In genomic region chr11:2209370-2209801, GRCh38 we compare ENCODE assay signal across 20 cellular contexts. TPM values are rescaled to one million over a fixed set of nuclear protein-coding genes. Genes with fewer than 3 reads are reported as not detected.
DNase-seq lines count a peak whose midpoint lies in the region; ATAC-seq and TF ChIP-seq lines count a peak whose summit lies in the region.
"Had no signal": no experiment of that assay in that cellular context is flagged by ENCODE, and none has a peak within 500 bp of the region (broad histone marks: within the 10 kb centered on the region; RNA-seq: fewer than 3 reads in every experiment).

No MANE protein-coding gene starts in this region.

- H3K36me3 Mint-ChIP-seq in activated CD8-positive, alpha-beta memory T cell treated with anti-CD3 and anti-CD28 coated beads, Interleukin-2, amount 10 ng/mL, durations not matched to agents 7 days and 5 days = no peaks in the 10 kb centered on the region
- no peaks in the 10 kb centered on the region for H3K36me3 Mint-ChIP-seq in stimulated activated effector memory CD8-positive, alpha-beta T cell treated with anti-CD3 and anti-CD28 coated beads, Interleukin-12 subunit alpha, Interleukin-12 subunit beta, amount 100 ng/mL, for 72 hours
- H3K36me3 Mint-ChIP-seq: CD8-positive, alpha-beta T cell had no signal

- no peak overlapping the region for H3K4me3 Mint-ChIP-seq in activated CD8-positive, alpha-beta memory T cell treated with anti-CD3 and anti-CD28 coated beads, Interleukin-2, amount 10 ng/mL, durations not matched to agents 7 days and 5 days
- H3K4me3 Mint-ChIP-seq in stimulated activated effector memory CD8-positive, alpha-beta T cell treated with anti-CD3 and anti-CD28 coated beads, Interleukin-12 subunit alpha, Interleukin-12 subunit beta, amount 100 ng/mL, for 72 hours = no peak overlapping the region
- H3K4me3 Mint-ChIP-seq: CD8-positive, alpha-beta T cell; nephron had no signal

- in situ Hi-C loops in Panc1 (cut with HindIII; ENCODE audit: low pct_unique_long_range_greater_than_20kb, low sequenced_read_pairs) = no loop called here
- in situ Hi-C loops in transverse colon (cut with MboI; ENCODE audit: low pct_ligation_motif_present in 1 of 4, low pct_unique_long_range_greater_than_20kb in 1 of 4, low sequenced_read_pairs in 3 of 4) = loop anchor here in 1 of 4 donors (10.0 kb wide), 3 partner anchors 55 to 215 kb away; no protein-coding TSS in a partner anchor

- intact Hi-C loops in Panc1 (cut with micrococcal nuclease; ENCODE audit: unreplicated experiment) = no loop called here
- intact Hi-C loops in transverse colon (cut with DNase I; ENCODE audit: low total_unique reads) = no loop called here

- H3K4me1 Mint-ChIP-seq in activated CD8-positive, alpha-beta memory T cell treated with anti-CD3 and anti-CD28 coated beads, Interleukin-2, amount 10 ng/mL, durations not matched to agents 7 days and 5 days = peaks cover 11% of the 10 kb centered on the region
- peaks cover 19% of the 10 kb centered on the region for H3K4me1 Mint-ChIP-seq in stimulated activated effector memory CD8-positive, alpha-beta T cell treated with anti-CD3 and anti-CD28 coated beads, Interleukin-12 subunit alpha, Interleukin-12 subunit beta, amount 100 ng/mL, for 72 hours

- no peaks in the 10 kb centered on the region for H3K4me1 ChIP-seq in Panc1 (ENCODE audit: control insufficient read depth, insufficient read depth, low read length)
- H3K4me1 ChIP-seq in transverse colon = peaks cover 0 to 16% (median 10%) of the 10 kb centered on the region in 4 donors
- H3K4me1 ChIP-seq: tibial nerve had no signal

- no TSS peak for BruUV-seq in Panc1 (replicated peaks; lab: Mats Ljungman, UMichigan)

- H3K27me3 Mint-ChIP-seq in activated CD8-positive, alpha-beta memory T cell treated with anti-CD3 and anti-CD28 coated beads, Interleukin-2, amount 10 ng/mL, durations not matched to agents 7 days and 5 days = no peaks in the 10 kb centered on the region

- H3K27me3 ChIP-seq in Panc1 (ENCODE audit: control insufficient read depth, insufficient read depth, low read length) = no peaks in the 10 kb centered on the region
- H3K27me3 ChIP-seq in transverse colon = no peaks in the 10 kb centered on the region

- no peak for TF ChIP-seq EP300 in transverse colon (IDR thresholded peaks at IDR 0.05; ENCODE audit: low read depth)

- CTCF ChIA-PET in activated CD8-positive, alpha-beta memory T cell treated with anti-CD3 and anti-CD28 coated beads, Interleukin-2, amount 10 ng/mL, durations not matched to agents 7 days and 5 days (lab: Charles Lee) = interaction anchor here (0.9 kb wide), 1 partner anchor 211 kb away, joined by 3 read pairs; no protein-coding TSS in a partner anchor
- CTCF ChIA-PET in Panc1 (lab: Charles Lee) = interaction anchor here (0.7 to 1.0 kb wide), 4 partner anchors 12 to 211 kb away, joined by 3 to 7 read pairs (median 4); no protein-coding TSS in a partner anchor

- H3K9me3 ChIP-seq in Panc1 (ENCODE audit: control insufficient read depth, insufficient read depth, low read depth, low read length) = no peaks in the 10 kb centered on the region
- H3K9me3 ChIP-seq in transverse colon = no peaks in the 10 kb centered on the region

- 83% methylated on average over 11 of the region's 11 CpGs; no CpG with 5 or more reads in 1 of the 2 donors for WGBS in transverse colon (ENCODE audit: low coverage in 1 of 2), 2 donors

- TF ChIP-seq POLR2A in transverse colon (IDR thresholded peaks at IDR 0.05) = no peak

- DNase-seq in activated CD8-positive, alpha-beta memory T cell treated with anti-CD3 and anti-CD28 coated beads, Interleukin-2, amount 10 ng/mL, durations not matched to agents 7 days and 5 days = peak; percentile 36
- DNase-seq in activated CD8-positive, alpha-beta memory T cell treated with anti-CD3 and anti-CD28 coated beads, Interleukin-2, amount 50 U/mL, for 4 hours = no peak
- DNase-seq in Panc1 (ENCODE audit: low read depth, low spot score) = no peak
- peak; percentile 38 for DNase-seq in islet precursor cell
- no peak for DNase-seq in stimulated activated effector memory CD8-positive, alpha-beta T cell treated with anti-CD3 and anti-CD28 coated beads, Interleukin-12 subunit alpha, Interleukin-12 subunit beta, amount 100 ng/mL, for 72 hours (ENCODE audit: low spot score in 2 of 2)
- DNase-seq in C1 segment of cervical spinal cord (lab: John Stamatoyannopoulos, UW) = no peak
- DNase-seq in NCI-H526 treated with DMSO at 0.1 percent for 48 hours (lab: John Stamatoyannopoulos, UW) = no peak
- no peak for DNase-seq in transverse colon
- DNase-seq: activated CD4-positive, alpha-beta T cell treated with anti-CD3 and anti-CD28 coated beads for 4 hours; NCI-H1417 treated with DMSO at 0.1 percent for 48 hours; stimulated activated CD4-positive, alpha-beta T cell treated with anti-CD3 and anti-CD28 coated beads, Interleukin-4, amount 100 ng/mL, for 1 hour; T-helper 9 cell had no signal

- no peak for ATAC-seq in activated CD8-positive, alpha-beta memory T cell treated with anti-CD3 and anti-CD28 coated beads, Interleukin-2, amount 10 ng/mL, durations not matched to agents 7 days and 5 days
- ATAC-seq in Panc1 = 0 out of 2 replicates have a peak, but pooled peaks have one; percentile 5
- no peak for ATAC-seq in stimulated activated effector memory CD8-positive, alpha-beta T cell treated with anti-CD3 and anti-CD28 coated beads, Interleukin-12 subunit alpha, Interleukin-12 subunit beta, amount 100 ng/mL, for 72 hours
- ATAC-seq: CD8-positive, alpha-beta T cell had no signal

- H3K4me3 ChIP-seq in Panc1 (ENCODE audit: low read depth in 2 of 2, low read length in 2 of 2) (no peak overlapping the region), transverse colon (no peak overlapping the region)
- H3K4me3 ChIP-seq: lung, tibial nerve had no signal

- no peak overlapping the region for H3K27ac Mint-ChIP-seq in activated CD8-positive, alpha-beta memory T cell treated with anti-CD3 and anti-CD28 coated beads, Interleukin-2, amount 10 ng/mL, durations not matched to agents 7 days and 5 days
- H3K27ac Mint-ChIP-seq in stimulated activated effector memory CD8-positive, alpha-beta T cell treated with anti-CD3 and anti-CD28 coated beads, Interleukin-12 subunit alpha, Interleukin-12 subunit beta, amount 100 ng/mL, for 72 hours = peak overlapping the region; percentile 20
- H3K27ac Mint-ChIP-seq: CD8-positive, alpha-beta T cell had no signal

- no peaks in the 10 kb centered on the region for H3K9me3 Mint-ChIP-seq in activated CD8-positive, alpha-beta memory T cell treated with anti-CD3 and anti-CD28 coated beads, Interleukin-2, amount 10 ng/mL, durations not matched to agents 7 days and 5 days (ENCODE audit: low read depth)
- H3K9me3 Mint-ChIP-seq in stimulated activated effector memory CD8-positive, alpha-beta T cell treated with anti-CD3 and anti-CD28 coated beads, Interleukin-12 subunit alpha, Interleukin-12 subunit beta, amount 100 ng/mL, for 72 hours = no peaks in the 10 kb centered on the region
- H3K9me3 Mint-ChIP-seq: CD8-positive, alpha-beta T cell; nephron had no signal

- H3K27ac ChIP-seq in Panc1 (ENCODE audit: low read length) (no peak overlapping the region), transverse colon (no peak overlapping the region)
- H3K27ac ChIP-seq: tibial nerve had no signal

- H3K36me3 ChIP-seq in Panc1 (ENCODE audit: control insufficient read depth, insufficient read depth, low read length) = no peaks in the 10 kb centered on the region
- no peaks in the 10 kb centered on the region for H3K36me3 ChIP-seq in transverse colon
- H3K36me3 ChIP-seq: tibial nerve had no signal

- TF ChIP-seq CTCF in Panc1 (IDR thresholded peaks at IDR 0.05) (no peak), transverse colon (IDR thresholded peaks at IDR 0.05) (no peak)

- POLR2A ChIA-PET in Panc1 (lab: Charles Lee) = no interaction called here

RNA-seq across cellular contexts. Expression of gene TH, which starts 37.8 kb away (rescaled TPM):
- not detected for total RNA-seq in activated CD8-positive, alpha-beta memory T cell treated with anti-CD3 and anti-CD28 coated beads, Interleukin-2, amount 10 ng/mL, durations not matched to agents 7 days and 5 days
- not detected for total RNA-seq in Panc1 (2021; ENCODE audit: unreplicated experiment)
- 0.38 TPM for polyA plus RNA-seq in Panc1 (2012; ENCODE audit: insufficient read length)
- not detected for total RNA-seq in transverse colon
- total RNA-seq: CD8-positive, alpha-beta T cell; Daoy; endothelial cell of umbilical vein had no signal
- polyA plus RNA-seq: aorta, endothelial cell of umbilical vein had no signal

RNA-seq across cellular contexts. Expression of gene INS, which starts 48.4 kb away (rescaled TPM):
- total RNA-seq in activated CD8-positive, alpha-beta memory T cell treated with anti-CD3 and anti-CD28 coated beads, Interleukin-2, amount 10 ng/mL, durations not matched to agents 7 days and 5 days = not detected
- total RNA-seq in Panc1 (2021; ENCODE audit: unreplicated experiment) (not detected), transverse colon (not detected)
- not detected for polyA plus RNA-seq in Panc1 (2012; ENCODE audit: insufficient read length)
- total RNA-seq: CD8-positive, alpha-beta T cell; Daoy; endothelial cell of umbilical vein; frontal cortex; lung had no signal
- polyA plus RNA-seq: endothelial cell of umbilical vein had no signal

Comparison
In these comparisons a context has a peak if more than half of its experiments do, and no peak if none do; other contexts are left out.
1. DNase-seq: peak in activated CD8-positive, alpha-beta memory T cell treated with anti-CD3 and anti-CD28 coated beads, Interleukin-2, amount 10 ng/mL, durations not matched to agents 7 days and 5 days (single experiment) and islet precursor cell (single experiment); none in activated CD8-positive, alpha-beta memory T cell treated with anti-CD3 and anti-CD28 coated beads, Interleukin-2, amount 50 U/mL, for 4 hours (single experiment), Panc1 (single experiment), stimulated activated effector memory CD8-positive, alpha-beta T cell treated with anti-CD3 and anti-CD28 coated beads, Interleukin-12 subunit alpha, Interleukin-12 subunit beta, amount 100 ng/mL, for 72 hours (0 of 2), C1 segment of cervical spinal cord (0 of 14), NCI-H526 treated with DMSO at 0.1 percent for 48 hours (single experiment) and transverse colon (single experiment).